ENCODE assay signal across 8 cellular contexts in genomic region chr5:134586866-134587524, GRCh38. TPM values are rescaled to one million over a fixed set of nuclear protein-coding genes. Genes with fewer than 3 reads are reported as not detected.
DNase-seq lines count a peak whose midpoint lies in the region; ATAC-seq lines count a peak whose summit lies in the region.

No MANE protein-coding gene starts in this region.

- in situ Hi-C loops in Caki2 (cut with HindIII; ENCODE audit: low pct_unique_long_range_greater_than_20kb, low sequenced_read_pairs): no loop called here

- DNase-seq in Caki2 (ENCODE audit: low read depth) (peak; percentile 66), HuH-7.5 (ENCODE audit: low spot score) (peak; percentile 71), SHP77 treated with DMSO at 0.1 percent for 48 hours (lab: John Stamatoyannopoulos, UW) (peak; percentile 69), foreskin melanocyte (peak; percentile 67), occipital lobe (lab: John Stamatoyannopoulos, UW) (peak; percentile 34), substantia nigra (lab: John Stamatoyannopoulos, UW) (peak in 42 of 49 donors; percentile 23 to 82 (median 64))
- DNase-seq in activated T-helper 9 cell treated with anti-CD3 and anti-CD28 coated beads, Interleukin-2, amount 50 U/mL, for 16 hours (ENCODE audit: low read depth): peak; percentile 72

- H3K27ac ChIP-seq in substantia nigra (ENCODE audit: low read depth, low read length, poor library complexity, severe bottlenecking): peak overlapping the region; percentile 0

- ATAC-seq in GM21367 (IDR thresholded peaks at IDR 0.05; ENCODE audit: unreplicated experiment): peak; percentile 72

RNA-seq across cellular contexts. Expression of gene SAR1B, which starts 45.6 kb away (rescaled TPM):
- 23.6 and 46.7 TPM in 2 replicates for total RNA-seq in Caki2 (2014; rRNA removed; shearing (Covaris generic); ENCODE audit: low replicate concordance)
- 34.9 TPM for total RNA-seq in occipital lobe

Comparison
In these comparisons a context has a peak if more than half of its experiments do, and no peak if none do; other contexts are left out.
1. Peak in every context shown above with its lines: DNase-seq, ATAC-seq and H3K27ac ChIP-seq.